ENCODE assay signal across 16 cellular contexts in genomic region chr6:45477785-45478184, GRCh38.
DNase-seq lines count a peak whose midpoint lies in the region; ATAC-seq and TF ChIP-seq lines count a peak whose summit lies in the region.
"Had no signal": no experiment of that assay in that cellular context is flagged by ENCODE, and none has a peak within 500 bp of the region (broad histone marks: within the 10 kb centered on the region; RNA-seq: fewer than 3 reads in every experiment).

No MANE protein-coding gene starts in this region.

- DNase-seq in activated naive CD4-positive, alpha-beta T cell treated with anti-CD3 and anti-CD28 coated beads, Interleukin-2, amount 50 U/mL, for 72 hours (ENCODE audit: low spot score in 2 of 2) = no peak
- no peak for DNase-seq in activated naive CD4-positive, alpha-beta T cell treated with anti-CD3 and anti-CD28 coated beads for 36 hours
- DNase-seq in T-helper 17 cell = no peak
- DNase-seq in esophagus squamous epithelium (lab: John Stamatoyannopoulos, UW) = no peak
- DNase-seq in Kasumi-1 (lab: John Stamatoyannopoulos, UW) = no peak
- DNase-seq in AML-193 (lab: John Stamatoyannopoulos, UW) = no peak
- DNase-seq: activated CD8-positive, alpha-beta memory T cell treated with anti-CD3 and anti-CD28 coated beads, Interleukin-2, amount 50 U/mL, for 48 hours; adrenal gland; DMS153; H9; KG1; NCI-H1436 treated with DMSO at 0.1 percent for 48 hours had no signal

- no peaks in the 10 kb centered on the region for H3K27me3 Mint-ChIP-seq in activated naive CD4-positive, alpha-beta T cell treated with anti-CD3 and anti-CD28 coated beads for 36 hours (ENCODE audit: low read depth)
- H3K27me3 Mint-ChIP-seq in T-helper 17 cell = no peaks in the 10 kb centered on the region
- H3K27me3 Mint-ChIP-seq: stimulated activated naive CD8-positive, alpha-beta T cell treated with anti-CD3 and anti-CD28 coated beads, Interleukin-15, Interleukin-2, amounts not matched to agents 100 ng/mL and 50 ng/mL, for 24 hours had no signal

- no peak overlapping the region for H3K27ac Mint-ChIP-seq in activated naive CD4-positive, alpha-beta T cell treated with anti-CD3 and anti-CD28 coated beads, Interleukin-2, amount 50 U/mL, for 72 hours
- H3K27ac Mint-ChIP-seq in activated naive CD4-positive, alpha-beta T cell treated with anti-CD3 and anti-CD28 coated beads for 36 hours = no peak overlapping the region
- H3K27ac Mint-ChIP-seq in T-helper 17 cell = no peak overlapping the region
- H3K27ac Mint-ChIP-seq: H9; stimulated activated naive CD8-positive, alpha-beta T cell treated with anti-CD3 and anti-CD28 coated beads, Interleukin-15, Interleukin-2, amounts not matched to agents 100 ng/mL and 50 ng/mL, for 24 hours had no signal

- intact Hi-C loops in activated naive CD4-positive, alpha-beta T cell treated with anti-CD3 and anti-CD28 coated beads for 36 hours (cut with micrococcal nuclease) = loop anchor here (1.0 to 2.0 kb wide), 9 partner anchors 9 to 447 kb away; no protein-coding TSS in a partner anchor
- intact Hi-C loops in esophagus squamous epithelium (cut with DNase I) = no loop called here

- peaks cover 10 to 44% (median 19%) of the 10 kb centered on the region in 3 donors for H3K4me1 ChIP-seq in esophagus squamous epithelium
- H3K4me1 ChIP-seq in urinary bladder (ENCODE audit: insufficient read depth) = peaks cover 2% of the 10 kb centered on the region
- H3K4me1 ChIP-seq: adrenal gland had no signal

- no peaks in the 10 kb centered on the region for H3K9me3 Mint-ChIP-seq in activated naive CD4-positive, alpha-beta T cell treated with anti-CD3 and anti-CD28 coated beads, Interleukin-2, amount 50 U/mL, for 72 hours
- no peaks in the 10 kb centered on the region for H3K9me3 Mint-ChIP-seq in activated naive CD4-positive, alpha-beta T cell treated with anti-CD3 and anti-CD28 coated beads for 36 hours
- H3K9me3 Mint-ChIP-seq: H9; stimulated activated naive CD8-positive, alpha-beta T cell treated with anti-CD3 and anti-CD28 coated beads, Interleukin-15, Interleukin-2, amounts not matched to agents 100 ng/mL and 50 ng/mL, for 24 hours had no signal

- H3K4me3 ChIP-seq in esophagus squamous epithelium (no peak overlapping the region), urinary bladder (ENCODE audit: low read depth, low read length) (no peak overlapping the region)
- H3K4me3 ChIP-seq: adrenal gland had no signal

- H3K27ac ChIP-seq in esophagus squamous epithelium (peak overlapping the region; percentile 5 to 76 (median 44)), urinary bladder (ENCODE audit: low read depth) (peak overlapping the region; percentile 32)
- H3K27ac ChIP-seq: adrenal gland had no signal

- H3K36me3 ChIP-seq in esophagus squamous epithelium (no peaks in the 10 kb centered on the region), urinary bladder (ENCODE audit: insufficient read depth) (no peaks in the 10 kb centered on the region)
- H3K36me3 ChIP-seq: adrenal gland had no signal

- peaks cover 15% of the 10 kb centered on the region for H3K4me1 Mint-ChIP-seq in activated naive CD4-positive, alpha-beta T cell treated with anti-CD3 and anti-CD28 coated beads for 36 hours (ENCODE audit: low read depth)
- peaks cover 18% of the 10 kb centered on the region for H3K4me1 Mint-ChIP-seq in T-helper 17 cell

- CTCF ChIA-PET in activated naive CD4-positive, alpha-beta T cell treated with anti-CD3 and anti-CD28 coated beads for 36 hours (lab: Charles Lee) = no interaction called here

- peaks cover 0 to 11% (median 0%) of the 10 kb centered on the region in 4 donors for H3K27me3 ChIP-seq in esophagus squamous epithelium
- H3K27me3 ChIP-seq: adrenal gland had no signal

- 42 to 49% methylated on average over 3 of the region's 3 CpGs for WGBS in esophagus squamous epithelium, 2 donors
- 76% methylated on average over 3 of the region's 3 CpGs for WGBS in urinary bladder

- no peak for TF ChIP-seq CTCF in esophagus squamous epithelium (IDR thresholded peaks at IDR 0.05)

- no peak for TF ChIP-seq POLR2A in esophagus squamous epithelium (IDR thresholded peaks at IDR 0.05)

- peak; percentile 30 to 35 for ATAC-seq in activated naive CD4-positive, alpha-beta T cell treated with anti-CD3 and anti-CD28 coated beads, Interleukin-2, amount 50 U/mL, for 72 hours
- peak; percentile 46 for ATAC-seq in T-helper 17 cell
- ATAC-seq in GM21723 (IDR thresholded peaks at IDR 0.05; ENCODE audit: unreplicated experiment) = no peak
- ATAC-seq: sciatic nerve had no signal

- H3K9me3 ChIP-seq in T-helper 17 cell (ENCODE audit: control insufficient read depth, low read length, poor library complexity, severe bottlenecking) = no peaks in the 10 kb centered on the region
- no peaks in the 10 kb centered on the region for H3K9me3 ChIP-seq in esophagus squamous epithelium
- H3K9me3 ChIP-seq: adrenal gland had no signal

- peaks cover under 1 to 5% of the 10 kb centered on the region in 2 donors for H3K36me3 Mint-ChIP-seq in activated naive CD4-positive, alpha-beta T cell treated with anti-CD3 and anti-CD28 coated beads, Interleukin-2, amount 50 U/mL, for 72 hours
- no peaks in the 10 kb centered on the region for H3K36me3 Mint-ChIP-seq in activated naive CD4-positive, alpha-beta T cell treated with anti-CD3 and anti-CD28 coated beads for 36 hours (ENCODE audit: low read depth)
- H3K36me3 Mint-ChIP-seq in T-helper 17 cell (ENCODE audit: low read depth) = peaks cover under 1% of the 10 kb centered on the region

- no peak overlapping the region for H3K4me3 Mint-ChIP-seq in activated naive CD4-positive, alpha-beta T cell treated with anti-CD3 and anti-CD28 coated beads for 36 hours
- no peak overlapping the region for H3K4me3 Mint-ChIP-seq in T-helper 17 cell
- H3K4me3 Mint-ChIP-seq: H9; stimulated activated naive CD8-positive, alpha-beta T cell treated with anti-CD3 and anti-CD28 coated beads, Interleukin-15, Interleukin-2, amounts not matched to agents 100 ng/mL and 50 ng/mL, for 24 hours had no signal
